Comparison of ENCODE assay signal across 26 cellular contexts in genomic region chr4:47882228-47882627, GRCh38. TPM values are rescaled to one million over a fixed set of nuclear protein-coding genes. Genes with fewer than 3 reads are reported as not detected.
DNase-seq lines count a peak whose midpoint lies in the region; ATAC-seq, FAIRE-seq and TF ChIP-seq lines count a peak whose summit lies in the region.
"Had no signal": no experiment of that assay in that cellular context is flagged by ENCODE, and none has a peak within 500 bp of the region (broad histone marks: within the 10 kb centered on the region; RNA-seq: fewer than 3 reads in every experiment).

No MANE protein-coding gene starts in this region.

- H3K36me3 ChIP-seq in mammary epithelial cell (ENCODE audit: insufficient read depth, low read length): peaks cover 53% of the 10 kb centered on the region
- peaks cover 38% of the 10 kb centered on the region for H3K36me3 ChIP-seq in astrocyte (ENCODE audit: insufficient read depth, low read length)
- no peaks in the 10 kb centered on the region for H3K36me3 ChIP-seq in uterus

- peak overlapping the region; percentile 9 for H3K27ac Mint-ChIP-seq in MCF 10A (ENCODE audit: low read depth, unreplicated experiment)
- H3K27ac Mint-ChIP-seq in astrocyte (ENCODE audit: unreplicated experiment): no peak overlapping the region

- no peaks in the 10 kb centered on the region for H3K79me2 ChIP-seq in mammary epithelial cell (ENCODE audit: insufficient read depth, low read length)
- no peaks in the 10 kb centered on the region for H3K79me2 ChIP-seq in astrocyte (ENCODE audit: insufficient read depth, low read length)

- H3K9me3 Mint-ChIP-seq in MCF 10A (ENCODE audit: unreplicated experiment) (no peaks in the 10 kb centered on the region), astrocyte (ENCODE audit: unreplicated experiment) (no peaks in the 10 kb centered on the region)
- H3K9me3 Mint-ChIP-seq: CD8-positive, alpha-beta memory T cell had no signal

- intact Hi-C loops in MCF 10A (cut with micrococcal nuclease): no loop called here
- intact Hi-C loops in mammary epithelial cell (cut with micrococcal nuclease): no loop called here
- intact Hi-C loops in uterus (cut with DNase I; ENCODE audit: low total_unique reads): no loop called here

- H3K4me3 ChIP-seq in mammary epithelial cell (replicated peaks in 1 of 3; ENCODE audit: insufficient read depth in 1 of 3, low read depth in 2 of 3, low read length in 3 of 3): no peak overlapping the region
- no peak overlapping the region for H3K4me3 ChIP-seq in astrocyte (ENCODE audit: insufficient read depth, low read depth, low read length)
- no peak overlapping the region for H3K4me3 ChIP-seq in uterus
- H3K4me3 ChIP-seq: PC-9 had no signal

- peak; percentile 94 for ATAC-seq in left lobe of liver
- no peak for ATAC-seq in GM18861 (IDR thresholded peaks at IDR 0.05; ENCODE audit: unreplicated experiment)

- H3K36me3 Mint-ChIP-seq in MCF 10A (ENCODE audit: insufficient read depth, unreplicated experiment): peaks cover 81% of the 10 kb centered on the region
- H3K36me3 Mint-ChIP-seq in astrocyte (ENCODE audit: low read depth, unreplicated experiment): no peaks in the 10 kb centered on the region

- no peak overlapping the region for H2AFZ ChIP-seq in mammary epithelial cell (ENCODE audit: low read depth, low read length)
- no peak overlapping the region for H2AFZ ChIP-seq in astrocyte (ENCODE audit: low read depth, low read length)
- H2AFZ ChIP-seq: PC-9 had no signal

- 100% methylated on average over 3 of the region's 3 CpGs for WGBS in mammary epithelial cell (ENCODE audit: low coverage, missing lambda C conversion rate)

- no peaks in the 10 kb centered on the region for H3K4me1 ChIP-seq in mammary epithelial cell (ENCODE audit: insufficient read depth, low read length)
- no peaks in the 10 kb centered on the region for H3K4me1 ChIP-seq in astrocyte (ENCODE audit: insufficient read depth, low read length)
- no peaks in the 10 kb centered on the region for H3K4me1 ChIP-seq in uterus

- H3K27ac ChIP-seq in mammary epithelial cell (ENCODE audit: insufficient read depth, low read depth, low read length): no peak overlapping the region
- H3K27ac ChIP-seq in astrocyte (ENCODE audit: low read depth, low read length): no peak overlapping the region
- no peak overlapping the region for H3K27ac ChIP-seq in uterus
- H3K27ac ChIP-seq: HL-60, KMS-11, PC-9 had no signal

- H4K20me1 ChIP-seq in mammary epithelial cell (ENCODE audit: insufficient read depth, low read length) (no peaks in the 10 kb centered on the region), astrocyte (ENCODE audit: insufficient read depth, low read length) (no peaks in the 10 kb centered on the region)

- POLR2A ChIA-PET in MCF 10A (lab: Yijun Ruan, JAX): no interaction called here

- no peak overlapping the region for H3K4me3 Mint-ChIP-seq in MCF 10A (ENCODE audit: unreplicated experiment)
- no peak overlapping the region for H3K4me3 Mint-ChIP-seq in astrocyte (ENCODE audit: unreplicated experiment)
- H3K4me3 Mint-ChIP-seq: CD8-positive, alpha-beta memory T cell had no signal

- no peak overlapping the region for H3K4me2 ChIP-seq in mammary epithelial cell (ENCODE audit: insufficient read depth, low read depth, low read length)
- no peak overlapping the region for H3K4me2 ChIP-seq in astrocyte (ENCODE audit: low read length)
- H3K4me2 ChIP-seq: KMS-11, PC-9, SK-N-SH had no signal

- no peak overlapping the region for H3K9ac ChIP-seq in mammary epithelial cell (ENCODE audit: insufficient read depth, low read length)
- H3K9ac ChIP-seq in astrocyte (ENCODE audit: low read length): no peak overlapping the region
- H3K9ac ChIP-seq: KMS-11, SK-N-SH had no signal

- no peaks in the 10 kb centered on the region for H3K27me3 ChIP-seq in mammary epithelial cell (ENCODE audit: insufficient read depth, low read length)
- no peaks in the 10 kb centered on the region for H3K27me3 ChIP-seq in astrocyte (ENCODE audit: insufficient read depth, low read length)
- no peaks in the 10 kb centered on the region for H3K27me3 ChIP-seq in uterus

- CTCF ChIA-PET in MCF 10A (lab: Yijun Ruan, JAX) (no interaction called here), mammary epithelial cell (lab: Charles Lee; ENCODE audit: low non-redundant PET) (no interaction called here)

- FAIRE-seq in astrocyte (lab: Jason Lieb, UNC): peak; percentile 60

- TF ChIP-seq CTCF in MCF 10A (IDR thresholded peaks at IDR 0.05; ENCODE audit: unreplicated experiment): no peak
- no peak for TF ChIP-seq CTCF in mammary epithelial cell (conservative IDR thresholded peaks at IDR 0.05 in 1 of 2, IDR thresholded peaks at IDR 0.05 in 1 of 2; ENCODE audit: extremely low read depth in 1 of 2, insufficient read depth in 1 of 2, low read depth in 1 of 2, low read length in 2 of 2)
- no peak for TF ChIP-seq CTCF in astrocyte (IDR thresholded peaks at IDR 0.05; ENCODE audit: insufficient read depth, low read depth, low read length)
- no peak for TF ChIP-seq CTCF in uterus (IDR thresholded peaks at IDR 0.05)

- BruUV-seq in MCF 10A (replicated peaks; lab: Mats Ljungman, UMichigan): no TSS peak
- BruUV-seq in mammary epithelial cell (replicated peaks; lab: Mats Ljungman, UMichigan): no TSS peak

- H3K4me1 Mint-ChIP-seq in MCF 10A (ENCODE audit: insufficient read depth, unreplicated experiment) (no peaks in the 10 kb centered on the region), astrocyte (ENCODE audit: low read depth, unreplicated experiment) (no peaks in the 10 kb centered on the region)

- DNase-seq in MCF 10A (ENCODE audit: unreplicated experiment) (no peak), mammary epithelial cell (no peak), astrocyte (ENCODE audit: low read depth) (no peak), left lobe of liver (ENCODE audit: low spot score) (no peak), uterus (no peak)
- no peak for DNase-seq in NK-92 treated with Interleukin-12 subunit alpha and Interleukin-12 subunit beta, amount 100 ng/mL, for 24 hours (lab: John Stamatoyannopoulos, UW)
- DNase-seq: AML-193; C1 segment of cervical spinal cord; Calu3; CD8-positive, alpha-beta memory T cell; DMS153; GF-D8; H7; MV-4-11; NCI-H1105 treated with DMSO at 0.1 percent for 48 hours; NCI-H2029 treated with DMSO at 0.1 percent for 48 hours; NCI-H2171; NCI-H524 treated with DMSO at 0.1 percent for 48 hours; PC-9; RPMI8226; SIG-M5; SK-N-SH had no signal

- H3K9me3 ChIP-seq in mammary epithelial cell (replicated peaks; ENCODE audit: insufficient read depth, low read length) (no peaks in the 10 kb centered on the region), astrocyte (ENCODE audit: insufficient read depth, low read depth, low read length) (no peaks in the 10 kb centered on the region), uterus (no peaks in the 10 kb centered on the region)
- H3K9me3 ChIP-seq: SK-N-SH had no signal

- in situ Hi-C loops in mammary epithelial cell (cut with MboI; ENCODE audit: low sequenced_read_pairs in 2 of 2): no loop called here

- no peak for TF ChIP-seq POLR2A in uterus (IDR thresholded peaks at IDR 0.05)

- dilution Hi-C loops in mammary epithelial cell (cut with HindIII; ENCODE audit: low sequenced_read_pairs): no loop called here

- no peaks in the 10 kb centered on the region for H3K27me3 Mint-ChIP-seq in MCF 10A (ENCODE audit: insufficient read depth, unreplicated experiment)
- H3K27me3 Mint-ChIP-seq in astrocyte (ENCODE audit: low read depth, unreplicated experiment): no peaks in the 10 kb centered on the region
- H3K27me3 Mint-ChIP-seq: CD8-positive, alpha-beta memory T cell had no signal

RNA-seq across cellular contexts. Expression of gene NFXL1, which starts 32.2 kb away (rescaled TPM):
- total RNA-seq in MCF 10A (2022) (52.4 and 53.0 TPM in 2 replicates), mammary epithelial cell (10 to 100 TPM; 15.8 to 20.9 TPM), astrocyte (11.7 and 13.0 TPM in 2 replicates), left lobe of liver (5.7 TPM), uterus (10 to 100 TPM in 3 of 4 donors, 1 to 10 TPM in 1; 5.9 to 24.9 (median 19.6) TPM)
- polyA plus RNA-seq in mammary epithelial cell: 12.1 TPM
- polyA minus RNA-seq in mammary epithelial cell: 52.7 TPM

RNA-seq across cellular contexts. Expression of gene CORIN, which starts 44.4 kb away (rescaled TPM):
- total RNA-seq in MCF 10A (2022): 0.44 and 1.0 TPM in 2 replicates
- under 1 TPM; 0.19 to 0.33 TPM for total RNA-seq in mammary epithelial cell
- polyA plus RNA-seq in mammary epithelial cell: 0.05 TPM
- not detected for polyA minus RNA-seq in mammary epithelial cell
- total RNA-seq in astrocyte: 0.20 and 0.31 TPM in 2 replicates
- total RNA-seq in left lobe of liver: 0.20 TPM
- total RNA-seq in uterus: 1 to 10 TPM; 4.8 to 8.5 (median 6.4) TPM
- total RNA-seq: A172, PC-9 had no signal
